In the genomic region with DNA sequence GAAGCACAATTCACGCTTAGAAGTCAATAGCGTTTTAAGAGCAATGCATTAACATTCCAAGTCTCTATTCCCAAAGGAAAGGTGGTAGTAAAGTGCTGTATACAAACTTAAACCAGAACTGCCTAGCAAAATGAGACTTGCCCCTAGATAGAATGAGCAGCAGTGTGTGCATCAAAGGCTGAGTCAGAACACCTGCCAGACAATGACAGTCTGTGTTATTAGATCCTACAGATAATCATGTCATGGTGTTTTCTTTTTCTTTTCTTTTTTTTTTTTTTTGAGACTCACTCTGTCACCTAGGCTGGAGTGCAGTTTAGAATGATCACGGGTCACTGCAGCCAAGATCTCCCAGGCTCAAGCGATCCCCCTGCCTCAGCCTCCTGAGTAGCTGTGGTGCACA, we compare ENCODE assay signal across 10 cellular contexts. TPM values are rescaled to one million over a fixed set of nuclear protein-coding genes. Genes with fewer than 3 reads are reported as not detected.
DNase-seq lines count a peak whose midpoint lies in the region; ATAC-seq, FAIRE-seq and TF ChIP-seq lines count a peak whose summit lies in the region.
"Had no signal": no experiment of that assay in that cellular context is flagged by ENCODE, and none has a peak within 500 bp of the region (broad histone marks: within the 10 kb centered on the region; RNA-seq: fewer than 3 reads in every experiment).

No MANE protein-coding gene starts in this region.

- CTCF ChIA-PET in activated naive CD4-positive, alpha-beta T cell treated with anti-CD3 and anti-CD28 coated beads for 36 hours (lab: Charles Lee): interaction anchor here (6.8 kb wide), 1 partner anchor 64 kb away, joined by 41 read pairs; the partner anchor contains the start of gene FBXO7

- H3K27me3 ChIP-seq in thoracic aorta (replicated peaks; ENCODE audit: insufficient read depth): no peaks in the 10 kb centered on the region

- H3K9me3 ChIP-seq in kidney (ENCODE audit: control insufficient read depth in 1 of 2, low read length in 2 of 2) (no peaks in the 10 kb centered on the region), thoracic aorta (no peaks in the 10 kb centered on the region)

- H3K27me3 Mint-ChIP-seq in activated naive CD4-positive, alpha-beta T cell treated with anti-CD3 and anti-CD28 coated beads for 36 hours (ENCODE audit: low read depth): no peaks in the 10 kb centered on the region
- peaks cover 3% of the 10 kb centered on the region for H3K27me3 Mint-ChIP-seq in activated naive CD8-positive, alpha-beta T cell treated with anti-CD3 and anti-CD28 coated beads, Interleukin-2, amount 10 ng/mL, durations not matched to agents 7 days and 5 days

- H3K4me1 ChIP-seq in kidney (ENCODE audit: control insufficient read depth in 1 of 2, insufficient read depth in 1 of 2, low read depth in 1 of 2, low read length in 2 of 2): peaks cover 11 to 16% of the 10 kb centered on the region in 2 donors
- H3K4me1 ChIP-seq in thoracic aorta (ENCODE audit: control insufficient read depth in 1 of 2, low read depth in 2 of 2): peaks cover 15% of the 10 kb centered on the region in 2 donors

- peaks cover 31% of the 10 kb centered on the region for H3K36me3 Mint-ChIP-seq in activated naive CD4-positive, alpha-beta T cell treated with anti-CD3 and anti-CD28 coated beads for 36 hours (ENCODE audit: low read depth)
- peaks cover 15 to 53% of the 10 kb centered on the region in 2 donors for H3K36me3 Mint-ChIP-seq in activated naive CD4-positive, alpha-beta T cell treated with anti-CD3 and anti-CD28 coated beads, Interleukin-2, amount 50 U/mL, for 72 hours
- H3K36me3 Mint-ChIP-seq in activated naive CD8-positive, alpha-beta T cell treated with anti-CD3 and anti-CD28 coated beads, Interleukin-2, amount 10 ng/mL, durations not matched to agents 7 days and 5 days: peaks cover 28% of the 10 kb centered on the region

- no peak for TF ChIP-seq CTCF in kidney (IDR thresholded peaks at IDR 0.05; ENCODE audit: borderline replicate concordance, extremely low read depth, insufficient read depth)
- no peak for TF ChIP-seq CTCF in thoracic aorta (IDR thresholded peaks at IDR 0.05)

- intact Hi-C loops in activated naive CD4-positive, alpha-beta T cell treated with anti-CD3 and anti-CD28 coated beads for 36 hours (cut with micrococcal nuclease): loop anchor here (5.0 kb wide), 1 partner anchor 748 kb away; the partner anchor contains the start of gene PISD
- intact Hi-C loops in kidney (cut with DNase I): no loop called here

- no peak overlapping the region for H3K27ac ChIP-seq in kidney (ENCODE audit: low read depth in 2 of 2, low read length in 2 of 2)
- no peak overlapping the region for H3K27ac ChIP-seq in thoracic aorta

- no peaks in the 10 kb centered on the region for H3K9me3 Mint-ChIP-seq in activated naive CD4-positive, alpha-beta T cell treated with anti-CD3 and anti-CD28 coated beads for 36 hours
- no peaks in the 10 kb centered on the region for H3K9me3 Mint-ChIP-seq in activated naive CD4-positive, alpha-beta T cell treated with anti-CD3 and anti-CD28 coated beads, Interleukin-2, amount 50 U/mL, for 72 hours
- no peaks in the 10 kb centered on the region for H3K9me3 Mint-ChIP-seq in activated naive CD8-positive, alpha-beta T cell treated with anti-CD3 and anti-CD28 coated beads, Interleukin-2, amount 10 ng/mL, durations not matched to agents 7 days and 5 days

- peak overlapping the region; percentile 91 for H3K4me3 Mint-ChIP-seq in activated naive CD4-positive, alpha-beta T cell treated with anti-CD3 and anti-CD28 coated beads for 36 hours
- H3K4me3 Mint-ChIP-seq in activated naive CD8-positive, alpha-beta T cell treated with anti-CD3 and anti-CD28 coated beads, Interleukin-2, amount 10 ng/mL, durations not matched to agents 7 days and 5 days: peak overlapping the region; percentile 95

- FAIRE-seq in kidney (lab: Jason Lieb, UNC): no peak

- no peak for ATAC-seq in activated naive CD4-positive, alpha-beta T cell treated with anti-CD3 and anti-CD28 coated beads, Interleukin-2, amount 50 U/mL, for 72 hours
- ATAC-seq in activated naive CD8-positive, alpha-beta T cell treated with anti-CD3 and anti-CD28 coated beads, Interleukin-2, amount 10 ng/mL, durations not matched to agents 7 days and 5 days (ENCODE audit: low read depth): no peak
- ATAC-seq in thoracic aorta (ENCODE audit: insufficient number of reproducible peaks, low FRiP score, low read depth): no peak
- ATAC-seq in HG03460 (IDR thresholded peaks at IDR 0.05; ENCODE audit: unreplicated experiment): no peak
- no peak for ATAC-seq in GM21529 (IDR thresholded peaks at IDR 0.05; ENCODE audit: unreplicated experiment)

- H3K4me3 ChIP-seq in kidney (ENCODE audit: low read length in 2 of 2) (peak overlapping the region; percentile 6 to 88), thoracic aorta (peak overlapping the region; percentile 83)

- H3K36me3 ChIP-seq in kidney (ENCODE audit: control insufficient read depth in 1 of 2, insufficient read depth in 2 of 2, low read length in 2 of 2) (peaks cover 18 to 21% of the 10 kb centered on the region in 2 donors), thoracic aorta (peaks cover 7% of the 10 kb centered on the region)

- peak; percentile 23 for DNase-seq in activated naive CD4-positive, alpha-beta T cell treated with anti-CD3 and anti-CD28 coated beads for 36 hours
- no peak for DNase-seq in activated naive CD4-positive, alpha-beta T cell treated with anti-CD3 and anti-CD28 coated beads, Interleukin-2, amount 50 U/mL, for 72 hours (ENCODE audit: low spot score in 2 of 2)
- no peak for DNase-seq in activated naive CD8-positive, alpha-beta T cell treated with anti-CD3 and anti-CD28 coated beads, Interleukin-2, amount 10 ng/mL, durations not matched to agents 7 days and 5 days
- no peak for DNase-seq in kidney
- DNase-seq in thoracic aorta (ENCODE audit: low spot score): no peak
- DNase-seq in cerebellar cortex (ENCODE audit: low spot score): no peak
- DNase-seq: activated CD4-positive, alpha-beta T cell treated with anti-CD3 and anti-CD28 coated beads, Interleukin-2, amount 50 U/mL, for 48 hours; NCI-H1048 had no signal

- H3K9ac ChIP-seq in kidney (ENCODE audit: low read length in 2 of 2): no peak overlapping the region

- POLR2A ChIA-PET in activated naive CD8-positive, alpha-beta T cell treated with anti-CD3 and anti-CD28 coated beads, Interleukin-2, amount 10 ng/mL, durations not matched to agents 7 days and 5 days (lab: Charles Lee): interaction anchor here (3.3 kb wide), 1 partner anchor 65 kb away, joined by 30 read pairs; the partner anchor contains the start of gene FBXO7

- peaks cover 48% of the 10 kb centered on the region for H3K4me1 Mint-ChIP-seq in activated naive CD4-positive, alpha-beta T cell treated with anti-CD3 and anti-CD28 coated beads for 36 hours (ENCODE audit: low read depth)
- peaks cover 45% of the 10 kb centered on the region for H3K4me1 Mint-ChIP-seq in activated naive CD8-positive, alpha-beta T cell treated with anti-CD3 and anti-CD28 coated beads, Interleukin-2, amount 10 ng/mL, durations not matched to agents 7 days and 5 days

- no peak overlapping the region for H3K27ac Mint-ChIP-seq in activated naive CD4-positive, alpha-beta T cell treated with anti-CD3 and anti-CD28 coated beads for 36 hours
- H3K27ac Mint-ChIP-seq in activated naive CD4-positive, alpha-beta T cell treated with anti-CD3 and anti-CD28 coated beads, Interleukin-2, amount 50 U/mL, for 72 hours: peak overlapping the region in 1 of 2 donors; percentile 95
- peak overlapping the region; percentile 65 for H3K27ac Mint-ChIP-seq in activated naive CD8-positive, alpha-beta T cell treated with anti-CD3 and anti-CD28 coated beads, Interleukin-2, amount 10 ng/mL, durations not matched to agents 7 days and 5 days

RNA-seq across cellular contexts. Expression of gene RTCB, which starts 1.6 kb away (rescaled TPM):
- 10 to 100 TPM; 84.2 to 85.5 TPM for total RNA-seq in activated naive CD4-positive, alpha-beta T cell treated with anti-CD3 and anti-CD28 coated beads for 36 hours
- 10 to 100 TPM; 82.8 to 93.3 TPM for total RNA-seq in activated naive CD4-positive, alpha-beta T cell treated with anti-CD3 and anti-CD28 coated beads, Interleukin-2, amount 50 U/mL, for 72 hours
- 10 to 100 TPM; 53.0 to 57.2 TPM for total RNA-seq in activated naive CD8-positive, alpha-beta T cell treated with anti-CD3 and anti-CD28 coated beads, Interleukin-2, amount 10 ng/mL, durations not matched to agents 7 days and 5 days
- total RNA-seq in kidney (69.7 TPM), thoracic aorta (10 to 100 TPM; 55.4 to 99.5 TPM)
- 82.4 TPM for polyA plus RNA-seq in kidney (ENCODE audit: insufficient read depth, low read depth, low replicate concordance)

RNA-seq across cellular contexts. Expression of gene RFPL3, which starts 52.8 kb away (rescaled TPM):
- total RNA-seq in activated naive CD4-positive, alpha-beta T cell treated with anti-CD3 and anti-CD28 coated beads for 36 hours: not detected
- total RNA-seq in activated naive CD4-positive, alpha-beta T cell treated with anti-CD3 and anti-CD28 coated beads, Interleukin-2, amount 50 U/mL, for 72 hours: not detected
- not detected for total RNA-seq in activated naive CD8-positive, alpha-beta T cell treated with anti-CD3 and anti-CD28 coated beads, Interleukin-2, amount 10 ng/mL, durations not matched to agents 7 days and 5 days
- total RNA-seq in kidney (not detected), thoracic aorta (not detected)
- not detected for polyA plus RNA-seq in kidney (ENCODE audit: insufficient read depth, low read depth, low replicate concordance)

RNA-seq across cellular contexts. Expression of gene BPIFC, which starts 53.8 kb away (rescaled TPM):
- not detected for total RNA-seq in activated naive CD4-positive, alpha-beta T cell treated with anti-CD3 and anti-CD28 coated beads for 36 hours
- not detected for total RNA-seq in activated naive CD4-positive, alpha-beta T cell treated with anti-CD3 and anti-CD28 coated beads, Interleukin-2, amount 50 U/mL, for 72 hours
- total RNA-seq in activated naive CD8-positive, alpha-beta T cell treated with anti-CD3 and anti-CD28 coated beads, Interleukin-2, amount 10 ng/mL, durations not matched to agents 7 days and 5 days: not detected
- total RNA-seq in kidney (not detected), thoracic aorta (not detected)
- polyA plus RNA-seq in kidney (ENCODE audit: insufficient read depth, low read depth, low replicate concordance): not detected
